In genomic region chr15:24933716-24934115, GRCh38 we compare ENCODE assay signal across 20 cellular contexts.
"Had no signal": no experiment of that assay in that cellular context is flagged by ENCODE, and none has a peak within 500 bp of the region (broad histone marks: within the 10 kb centered on the region; RNA-seq: fewer than 3 reads in every experiment).

No MANE protein-coding gene starts in this region.

- H3K27ac ChIP-seq: foreskin keratinocyte, lower lobe of right lung, psoas muscle, thyroid gland, vagina had no signal

- H3K27me3 ChIP-seq: foreskin keratinocyte, thyroid gland, vagina had no signal

- H3K4me1 ChIP-seq: foreskin keratinocyte, lower lobe of right lung, psoas muscle, vagina had no signal

- H3K4me3 ChIP-seq: lower lobe of right lung, psoas muscle, smooth muscle cell, thyroid gland, vagina had no signal

- H3K4me3 Mint-ChIP-seq: dendritic cell treated with granulocyte-macrophage colony-stimulating factor and Interleukin-4, amounts not matched to agents 40 ng/mL and 50 ng/mL, for 4 days; memory B cell; naive B cell; nephron; type B pancreatic cell had no signal

- DNase-seq: cerebellar nuclear complex; erythroblast; foreskin keratinocyte; hypothalamus; kidney glomerular epithelial cell; lower lobe of right lung; midbrain; naive B cell; psoas muscle; retina; stimulated activated CD4-positive, alpha-beta T cell treated with anti-CD3 and anti-CD28 coated beads, Interleukin-2, amount 100 ng/mL, for 48 hours; stimulated activated naive CD4-positive, alpha-beta T cell treated with Interleukin-2 at 50 U/mL for 16 hours; thyroid gland had no signal

- H3K36me3 ChIP-seq: lower lobe of right lung, thyroid gland, vagina had no signal

- H3K4me1 Mint-ChIP-seq: memory B cell, naive B cell, nephron had no signal

- ATAC-seq: foreskin keratinocyte, left lobe of liver, lower lobe of right lung had no signal

- H3K27me3 Mint-ChIP-seq: dendritic cell treated with granulocyte-macrophage colony-stimulating factor and Interleukin-4, amounts not matched to agents 40 ng/mL and 50 ng/mL, for 4 days; naive B cell; type B pancreatic cell had no signal

- H3K27ac Mint-ChIP-seq: dendritic cell treated with granulocyte-macrophage colony-stimulating factor and Interleukin-4, amounts not matched to agents 40 ng/mL and 50 ng/mL, for 4 days; memory B cell; naive B cell; nephron; type B pancreatic cell had no signal

- H3K36me3 Mint-ChIP-seq: memory B cell had no signal

- H3K9me3 ChIP-seq: psoas muscle, thyroid gland, vagina had no signal
